ENCODE assay signal across 8 cellular contexts in the genomic region with DNA sequence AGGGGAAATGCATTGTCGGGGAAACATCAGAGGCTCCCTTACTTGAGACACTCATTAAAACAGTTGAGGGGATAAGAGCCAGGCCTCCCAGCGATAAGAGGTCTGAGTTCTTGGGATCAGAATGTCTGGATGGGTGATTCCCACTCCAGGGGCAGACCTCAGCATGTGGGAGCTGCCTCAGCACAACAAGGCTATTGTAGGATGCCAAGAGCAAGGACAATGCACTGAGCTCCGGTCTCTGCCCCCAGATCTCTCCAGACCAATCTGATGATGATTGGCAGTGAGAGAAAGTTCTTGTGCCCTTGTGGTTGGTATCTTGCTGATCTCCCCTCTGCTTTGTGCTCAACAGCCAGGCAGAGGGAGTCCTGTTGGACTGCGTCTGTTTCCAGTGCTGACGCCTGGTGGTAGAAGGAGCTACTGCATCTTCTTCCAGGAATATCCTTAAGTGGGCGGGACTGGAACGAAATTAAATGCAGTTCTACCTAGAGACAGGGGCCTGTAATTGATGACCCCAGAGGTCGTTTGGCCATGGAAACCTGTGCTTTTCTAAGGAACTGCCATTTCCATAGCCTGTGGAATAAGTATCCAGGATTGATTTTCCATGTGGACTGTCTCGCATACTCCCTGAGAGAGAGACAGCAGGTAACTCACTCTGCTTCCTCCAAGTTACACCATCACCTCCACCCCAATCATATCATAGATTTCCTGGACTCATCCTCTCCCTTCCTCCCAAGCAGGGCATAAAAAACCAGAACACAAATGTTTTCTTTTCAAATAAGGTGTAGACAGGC. TPM values are rescaled to one million over a fixed set of nuclear protein-coding genes. Genes with fewer than 3 reads are reported as not detected.
DNase-seq lines count a peak whose midpoint lies in the region; ATAC-seq and TF ChIP-seq lines count a peak whose summit lies in the region.

No MANE protein-coding gene starts in this region.

- CTCF ChIA-PET in GM10248 (lab: Yijun Ruan, JAX), result interaction anchor here (0.7 to 7.4 kb wide), 24 partner anchors 10 to 1229 kb away, joined by 3 to 139 read pairs (median 4); no protein-coding TSS in a partner anchor

- intact Hi-C loops in ascending aorta (cut with DNase I), result loop anchor here (5.0 kb wide), 1 partner anchor 36 kb away; no protein-coding TSS in a partner anchor

- peak; percentile 59 for DNase-seq in GM10248 (ENCODE audit: extremely low spot score)
- DNase-seq in GOT3 (lab: John Stamatoyannopoulos, UW), result peak; percentile 7
- DNase-seq in Kasumi-1 (lab: John Stamatoyannopoulos, UW), result peak; percentile 78 to 80
- peak; percentile 38 to 66 for DNase-seq in SJSA1 (ENCODE audit: low read depth in 1 of 2, low spot score in 2 of 2)
- DNase-seq in ascending aorta (ENCODE audit: low spot score in 2 of 2), result peak; percentile 19 to 79
- peak in 42 of 51 donors; percentile 6 to 79 (median 46) for DNase-seq in hypothalamus (lab: John Stamatoyannopoulos, UW)
- DNase-seq in stimulated activated CD4-positive, alpha-beta T cell treated with anti-CD3 and anti-CD28 coated beads, Interleukin-12 subunit alpha, Interleukin-12 subunit beta, amount 100 ng/mL, for 24 hours (ENCODE audit: low read depth in 2 of 2), result peak; percentile 16 to 60

- H3K4me1 ChIP-seq in SJSA1 (replicated peaks) (no peaks in the 10 kb centered on the region), ascending aorta (no peaks in the 10 kb centered on the region)

- ATAC-seq in GM21825 (IDR thresholded peaks at IDR 0.05; ENCODE audit: unreplicated experiment), result no peak

- H3K9me3 ChIP-seq in SJSA1 (replicated peaks), result no peaks in the 10 kb centered on the region
- H3K9me3 ChIP-seq in ascending aorta, result no peaks in the 10 kb centered on the region

- H3K4me3 ChIP-seq in SJSA1, result no peak overlapping the region
- H3K4me3 ChIP-seq in ascending aorta, result no peak overlapping the region

- no peak overlapping the region for H3K27ac ChIP-seq in SJSA1
- H3K27ac ChIP-seq in ascending aorta, result no peak overlapping the region

- no peaks in the 10 kb centered on the region for H3K27me3 ChIP-seq in SJSA1 (replicated peaks)
- H3K27me3 ChIP-seq in ascending aorta, result no peaks in the 10 kb centered on the region

- H3K36me3 ChIP-seq in SJSA1 (no peaks in the 10 kb centered on the region), ascending aorta (no peaks in the 10 kb centered on the region)

- TF ChIP-seq CTCF in GM10248 (IDR thresholded peaks at IDR 0.05; ENCODE audit: control extremely low read depth, extremely low read depth, low read depth, missing control alignments) (peak; percentile 76), ascending aorta (IDR thresholded peaks at IDR 0.05) (peak; percentile 39 to 61 (median 50))

- POLR2A ChIA-PET in GM10248 (lab: Yijun Ruan, JAX), result no interaction called here

RNA-seq across cellular contexts. Expression of a gene that starts 6.7 kb away (rescaled TPM):
- total RNA-seq in SJSA1 (2014; rRNA removed; shearing (Covaris generic)), result not detected in 2 replicates
- total RNA-seq in ascending aorta, result 642 TPM

RNA-seq across cellular contexts. Expression of a gene that starts 26.5 kb away (rescaled TPM):
- total RNA-seq in SJSA1 (2014; rRNA removed; shearing (Covaris generic)), result not detected in 2 replicates
- 7.0 TPM for total RNA-seq in ascending aorta

Comparison
In these comparisons a context has a peak if more than half of its experiments do, and no peak if none do; other contexts are left out.
1. DNase-seq: peak in every context shown above with its lines; median percentile 79 in Kasumi-1; 59 in GM10248; 52 in SJSA1; 49 in ascending aorta; 46 in hypothalamus; 38 in stimulated activated CD4-positive, alpha-beta T cell treated with anti-CD3 and anti-CD28 coated beads, Interleukin-12 subunit alpha, Interleukin-12 subunit beta, amount 100 ng/mL, for 24 hours; 7 in GOT3.
2. RNA of a gene that starts 6.7 kb away (total RNA-seq): 642 TPM in ascending aorta (single experiment); not detected in SJSA1; every median in the first group is over 100 times any median in the second.